Comparison of ENCODE assay signal across 26 cellular contexts in the genomic region with DNA sequence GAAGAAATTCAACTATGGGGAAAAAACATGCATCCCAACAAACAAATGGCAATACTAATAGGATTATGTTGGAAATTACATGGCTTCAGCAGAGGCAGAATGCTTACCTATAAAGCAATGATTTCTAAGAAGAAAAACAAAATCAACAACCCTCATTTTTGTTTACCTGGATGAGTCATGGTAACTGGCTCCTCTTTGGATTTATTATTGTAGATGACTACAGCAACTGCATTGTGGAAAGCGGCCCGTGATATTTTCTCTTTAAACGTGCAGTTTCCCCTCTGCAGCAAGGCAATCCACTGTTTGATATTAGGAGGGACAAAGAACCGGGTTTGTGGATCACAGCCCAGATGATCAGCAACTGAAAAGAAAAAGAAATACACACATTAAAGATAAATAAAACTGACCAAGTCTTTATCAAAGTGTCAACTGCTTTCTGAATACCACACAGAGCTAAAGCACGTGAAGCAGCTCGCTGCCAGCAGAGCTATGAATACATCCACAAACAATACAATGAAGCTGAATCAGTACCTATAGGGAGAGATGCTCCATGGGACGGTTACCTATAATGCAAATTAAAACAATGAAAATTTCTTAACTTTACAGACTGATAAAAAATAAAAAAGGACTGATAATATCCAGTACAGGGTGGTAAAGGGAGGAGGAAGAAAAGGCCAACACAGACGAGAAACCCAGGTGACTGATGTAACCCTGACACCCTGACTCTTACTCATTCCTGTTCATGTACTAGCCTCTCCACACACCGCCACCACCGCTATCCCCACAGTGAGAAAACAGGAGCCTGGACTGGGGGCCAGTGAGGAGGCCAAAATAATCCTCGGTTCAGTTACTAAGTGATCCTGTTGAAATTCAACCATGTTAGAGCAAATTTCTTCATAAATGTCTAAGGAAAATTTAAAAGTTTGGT. TPM values are rescaled to one million over a fixed set of nuclear protein-coding genes. Genes with fewer than 3 reads are reported as not detected.
DNase-seq lines count a peak whose midpoint lies in the region; ATAC-seq, FAIRE-seq and TF ChIP-seq lines count a peak whose summit lies in the region.
"Had no signal": no experiment of that assay in that cellular context is flagged by ENCODE, and none has a peak within 500 bp of the region (broad histone marks: within the 10 kb centered on the region; RNA-seq: fewer than 3 reads in every experiment).

No MANE protein-coding gene starts in this region.

- H3K4ac ChIP-seq in mesendoderm (ENCODE audit: low read depth, low read length) = no peak overlapping the region

- H2AK5ac ChIP-seq in mesendoderm (ENCODE audit: low read length) = no peak overlapping the region

- no peaks in the 10 kb centered on the region for H3K79me2 ChIP-seq in PC-3 (ENCODE audit: low read length)
- no peaks in the 10 kb centered on the region for H3K79me2 ChIP-seq in mesendoderm (ENCODE audit: control insufficient read depth, insufficient read depth, low read length)

- H4K5ac ChIP-seq in mesendoderm (ENCODE audit: low read length) = no peak overlapping the region

- POLR2A ChIA-PET in PC-3 (lab: Charles Lee; ENCODE audit: unreplicated experiment) = no interaction called here
- POLR2A ChIA-PET in naive thymus-derived CD4-positive, alpha-beta T cell (lab: Charles Lee) = no interaction called here

- peaks cover 0 to 7% (median 0%) of the 10 kb centered on the region in 7 donors for H3K4me1 Mint-ChIP-seq in naive thymus-derived CD4-positive, alpha-beta T cell
- peaks cover 15% of the 10 kb centered on the region for H3K4me1 Mint-ChIP-seq in chondrocyte (ENCODE audit: low read depth)
- H3K4me1 Mint-ChIP-seq: activated CD4-positive, alpha-beta T cell treated with anti-CD3 and anti-CD28 coated beads for 36 hours; activated naive CD4-positive, alpha-beta T cell treated with anti-CD3 and anti-CD28 coated beads, Interleukin-2, amount 50 U/mL, for 24 hours; activated T-helper 17 cell treated with anti-CD3 and anti-CD28 coated beads, Interleukin-2, amount 50 U/mL, for 72 hours had no signal

- no peak for FAIRE-seq in kidney (lab: Jason Lieb, UNC)
- FAIRE-seq: endometrium had no signal

- no peaks in the 10 kb centered on the region for H4K20me1 ChIP-seq in PC-3 (ENCODE audit: low read length)

- H2BK15ac ChIP-seq in mesendoderm (replicated peaks; ENCODE audit: low read depth) = no peak overlapping the region

- 0 out of 2 replicates have a peak overlapping the region, but pooled peaks have one; percentile 23 for H3K9ac ChIP-seq in PC-3 (ENCODE audit: low read length)
- H3K9ac ChIP-seq in mesendoderm (ENCODE audit: low read length) = no peak overlapping the region
- H3K9ac ChIP-seq in kidney (ENCODE audit: low read length in 2 of 2) = no peak overlapping the region

- H3K9me3 Mint-ChIP-seq in naive thymus-derived CD4-positive, alpha-beta T cell = peaks cover 4 to 23% (median 11%) of the 10 kb centered on the region in 11 donors
- peaks cover 14% of the 10 kb centered on the region for H3K9me3 Mint-ChIP-seq in chondrocyte (ENCODE audit: low read depth)
- H3K9me3 Mint-ChIP-seq: activated T-helper 17 cell treated with anti-CD3 and anti-CD28 coated beads, Interleukin-2, amount 50 U/mL, for 72 hours had no signal

- H3K9me2 ChIP-seq in PC-3 (replicated peaks; ENCODE audit: low read length) = no peaks in the 10 kb centered on the region

- intact Hi-C loops in PC-3 (cut with micrococcal nuclease) = no loop called here
- intact Hi-C loops in dorsolateral prefrontal cortex (cut with DNase I) = no loop called here
- intact Hi-C loops in naive thymus-derived CD4-positive, alpha-beta T cell (cut with micrococcal nuclease) = no loop called here
- intact Hi-C loops in kidney (cut with DNase I) = no loop called here

- H3K4me2 ChIP-seq in PC-3 (ENCODE audit: low read length) (peak overlapping the region; percentile 77), mesendoderm (ENCODE audit: low read length) (no peak overlapping the region)
- H3K4me2 ChIP-seq: smooth muscle cell had no signal

- H2AFZ ChIP-seq in PC-3 (ENCODE audit: low read length) = peak overlapping the region; percentile 29; the same call in 1 of the 2 replicates

- H3K4me3 Mint-ChIP-seq in naive thymus-derived CD4-positive, alpha-beta T cell = no peak overlapping the region
- no peak overlapping the region for H3K4me3 Mint-ChIP-seq in chondrocyte (ENCODE audit: unreplicated experiment)
- H3K4me3 Mint-ChIP-seq: activated CD4-positive, alpha-beta T cell treated with anti-CD3 and anti-CD28 coated beads for 36 hours; activated naive CD4-positive, alpha-beta T cell treated with anti-CD3 and anti-CD28 coated beads, Interleukin-2, amount 50 U/mL, for 24 hours; activated T-helper 17 cell treated with anti-CD3 and anti-CD28 coated beads, Interleukin-2, amount 50 U/mL, for 72 hours; CD4-positive, alpha-beta T cell; dendritic cell treated with granulocyte-macrophage colony-stimulating factor and Interleukin-4, amounts not matched to agents 40 ng/mL and 50 ng/mL, for 4 days had no signal

- DNase-seq in DMS53 treated with DMSO at 0.1 percent for 48 hours (lab: John Stamatoyannopoulos, UW; ENCODE audit: unreplicated experiment) = peak; percentile 38
- DNase-seq in PC-3 = peak; percentile 54
- DNase-seq in dorsolateral prefrontal cortex = no peak
- DNase-seq in mesendoderm = no peak
- DNase-seq in naive thymus-derived CD4-positive, alpha-beta T cell = no peak
- DNase-seq in kidney = no peak
- DNase-seq in chondrocyte (ENCODE audit: low spot score) = no peak
- DNase-seq: activated CD4-positive, alpha-beta T cell treated with anti-CD3 and anti-CD28 coated beads for 36 hours; CD4-positive, alpha-beta T cell; central memory CD4-positive, alpha-beta T cell; foreskin melanocyte; left cardiac atrium; NCI-H1436 treated with DMSO at 0.1 percent for 48 hours; NCI-H446 treated with DMSO at 0.1 percent for 48 hours; NCI-H82; RPMI8226; SJCRH30; stimulated activated naive CD4-positive, alpha-beta T cell; SW 1271; T-helper 9 cell had no signal

- H3K27me3 ChIP-seq in PC-3 (ENCODE audit: low read length) (no peaks in the 10 kb centered on the region), dorsolateral prefrontal cortex (no peaks in the 10 kb centered on the region), mesendoderm (ENCODE audit: insufficient read depth, low read length, poor library complexity) (no peaks in the 10 kb centered on the region)
- no peaks in the 10 kb centered on the region for H3K27me3 ChIP-seq in naive thymus-derived CD4-positive, alpha-beta T cell (ENCODE audit: control insufficient read depth in 2 of 2, insufficient read depth in 2 of 2, low read length in 2 of 2)
- H3K27me3 ChIP-seq: right atrium auricular region, SJCRH30 had no signal

- peak overlapping the region; percentile 34 for H3K56ac ChIP-seq in mesendoderm (ENCODE audit: low read length)

- H3K4me1 ChIP-seq in PC-3 (ENCODE audit: insufficient read depth, low read length) (peaks cover 18% of the 10 kb centered on the region), mesendoderm (ENCODE audit: control insufficient read depth, low read depth, low read length) (no peaks in the 10 kb centered on the region), kidney (ENCODE audit: control insufficient read depth in 1 of 2, insufficient read depth in 1 of 2, low read depth in 1 of 2, low read length in 2 of 2) (no peaks in the 10 kb centered on the region)
- H3K4me1 ChIP-seq in naive thymus-derived CD4-positive, alpha-beta T cell (ENCODE audit: control insufficient read depth in 2 of 2, insufficient read depth in 2 of 2, low read length in 2 of 2) = no peaks in the 10 kb centered on the region
- H3K4me1 ChIP-seq: right atrium auricular region, SJCRH30 had no signal

- H3K4me3 ChIP-seq in PC-3 (ENCODE audit: low read length) (peak overlapping the region; percentile 50), dorsolateral prefrontal cortex (peak overlapping the region in 1 of 59 donors; percentile 8), mesendoderm (ENCODE audit: low read length) (no peak overlapping the region), kidney (ENCODE audit: low read length in 2 of 2) (no peak overlapping the region)
- H3K4me3 ChIP-seq in naive thymus-derived CD4-positive, alpha-beta T cell (ENCODE audit: low read length) = no peak overlapping the region
- H3K4me3 ChIP-seq: right atrium auricular region, SJCRH30, smooth muscle cell had no signal

- peak overlapping the region; percentile 75 for H3K18ac ChIP-seq in mesendoderm (ENCODE audit: low read length)

- H3K27me3 Mint-ChIP-seq in naive thymus-derived CD4-positive, alpha-beta T cell = no peaks in the 10 kb centered on the region
- H3K27me3 Mint-ChIP-seq in chondrocyte (ENCODE audit: low read depth) = no peaks in the 10 kb centered on the region
- H3K27me3 Mint-ChIP-seq: activated CD4-positive, alpha-beta T cell treated with anti-CD3 and anti-CD28 coated beads for 36 hours; activated naive CD4-positive, alpha-beta T cell treated with anti-CD3 and anti-CD28 coated beads, Interleukin-2, amount 50 U/mL, for 24 hours; activated T-helper 17 cell treated with anti-CD3 and anti-CD28 coated beads, Interleukin-2, amount 50 U/mL, for 72 hours; CD4-positive, alpha-beta T cell; dendritic cell treated with granulocyte-macrophage colony-stimulating factor and Interleukin-4, amounts not matched to agents 40 ng/mL and 50 ng/mL, for 4 days had no signal

- TF ChIP-seq CTCF in PC-3 (conservative IDR thresholded peaks at IDR 0.05; ENCODE audit: low read depth, low read length) (no peak), dorsolateral prefrontal cortex (IDR thresholded peaks at IDR 0.05 in 54 of 56, conservative IDR thresholded peaks at IDR 0.05 in 2 of 56; ENCODE audit: low read depth in 1 of 56, partially characterized antibody in 56 of 56) (no peak), kidney (IDR thresholded peaks at IDR 0.05; ENCODE audit: borderline replicate concordance, extremely low read depth, insufficient read depth) (no peak), chondrocyte (IDR thresholded peaks at IDR 0.05) (no peak)

- BruUV-seq in PC-3 (replicated peaks; lab: Mats Ljungman, UMichigan) = no TSS peak

- H3K36me3 ChIP-seq in PC-3 (ENCODE audit: low read depth, low read length) (peaks cover 18% of the 10 kb centered on the region), mesendoderm (ENCODE audit: control insufficient read depth, insufficient read depth, low read length) (peaks cover 3% of the 10 kb centered on the region), kidney (ENCODE audit: control insufficient read depth in 1 of 2, insufficient read depth in 2 of 2, low read length in 2 of 2) (peaks cover 0 to 13% of the 10 kb centered on the region in 2 donors)
- peaks cover 0 to 10% (median 0%) of the 10 kb centered on the region in 3 experiments for H3K36me3 ChIP-seq in naive thymus-derived CD4-positive, alpha-beta T cell (ENCODE audit: control insufficient read depth in 2 of 3, insufficient read depth in 3 of 3, low read length in 3 of 3)

- peaks cover 6 to 71% (median 41%) of the 10 kb centered on the region in 5 donors for H3K36me3 Mint-ChIP-seq in naive thymus-derived CD4-positive, alpha-beta T cell
- H3K36me3 Mint-ChIP-seq in chondrocyte (ENCODE audit: low read depth) = peaks cover 21% of the 10 kb centered on the region

- H3K27ac Mint-ChIP-seq in naive thymus-derived CD4-positive, alpha-beta T cell = peak overlapping the region in 1 of 9 donors; percentile 77
- H3K27ac Mint-ChIP-seq in chondrocyte (ENCODE audit: unreplicated experiment) = no peak overlapping the region
- H3K27ac Mint-ChIP-seq: activated CD4-positive, alpha-beta T cell treated with anti-CD3 and anti-CD28 coated beads for 36 hours; activated naive CD4-positive, alpha-beta T cell treated with anti-CD3 and anti-CD28 coated beads, Interleukin-2, amount 50 U/mL, for 24 hours; activated T-helper 17 cell treated with anti-CD3 and anti-CD28 coated beads, Interleukin-2, amount 50 U/mL, for 72 hours; CD4-positive, alpha-beta T cell; dendritic cell treated with granulocyte-macrophage colony-stimulating factor and Interleukin-4, amounts not matched to agents 40 ng/mL and 50 ng/mL, for 4 days had no signal

- WGBS in mesendoderm (ENCODE audit: extremely low coverage, insufficient coverage, low lambda C conversion rate) = no CpG with 5 or more reads among the region's 11 CpGs

- CTCF ChIA-PET in PC-3 (lab: Charles Lee) = no interaction called here
- CTCF ChIA-PET in naive thymus-derived CD4-positive, alpha-beta T cell (lab: Charles Lee) = no interaction called here

- ATAC-seq in PC-3 = peak; percentile 81
- ATAC-seq in naive thymus-derived CD4-positive, alpha-beta T cell = no peak
- ATAC-seq: activated CD4-positive, alpha-beta T cell treated with anti-CD3 and anti-CD28 coated beads for 36 hours; activated T-helper 17 cell treated with anti-CD3 and anti-CD28 coated beads, Interleukin-2, amount 50 U/mL, for 72 hours; left cardiac atrium had no signal

- H3K9me3 ChIP-seq in PC-3 (ENCODE audit: low read length) (no peaks in the 10 kb centered on the region), kidney (ENCODE audit: control insufficient read depth in 1 of 2, low read length in 2 of 2) (peaks cover 0 to 6% of the 10 kb centered on the region in 2 donors)
- H3K9me3 ChIP-seq in naive thymus-derived CD4-positive, alpha-beta T cell (ENCODE audit: control insufficient read depth in 2 of 3, low read length in 3 of 3) = peaks cover 0 to 12% (median 0%) of the 10 kb centered on the region in 3 experiments

- no peaks in the 10 kb centered on the region for H3F3A ChIP-seq in PC-3 (ENCODE audit: low read length, unreplicated experiment)

- H3K27ac ChIP-seq in PC-3 (ENCODE audit: low read length) (peak overlapping the region; percentile 48), dorsolateral prefrontal cortex (peak overlapping the region in 30 of 59 donors; percentile 2 to 73 (median 28)), mesendoderm (ENCODE audit: low read depth, low read length) (no peak overlapping the region), kidney (ENCODE audit: low read depth in 2 of 2, low read length in 2 of 2) (no peak overlapping the region)
- no peak overlapping the region for H3K27ac ChIP-seq in naive thymus-derived CD4-positive, alpha-beta T cell (ENCODE audit: low read depth, low read length)
- H3K27ac ChIP-seq: right atrium auricular region, SJCRH30 had no signal

- H2BK120ac ChIP-seq in mesendoderm (ENCODE audit: low read depth, low read length) = no peak overlapping the region

- no peak overlapping the region for H4K8ac ChIP-seq in mesendoderm (ENCODE audit: low read depth, low read length)

- peaks cover 4% of the 10 kb centered on the region for H3K79me1 ChIP-seq in mesendoderm (ENCODE audit: low read length)

- no peak overlapping the region for H3K23ac ChIP-seq in mesendoderm (ENCODE audit: low read length)

- H2BK5ac ChIP-seq in mesendoderm (ENCODE audit: low read length) = no peak overlapping the region

RNA-seq across cellular contexts. Expression of a gene that starts 31.0 kb away (rescaled TPM):
- total RNA-seq in PC-3 (2014; rRNA removed) (31.2 and 35.4 TPM in 2 replicates), dorsolateral prefrontal cortex (100 to 1,000 TPM in 119 of 120 experiments, 10 to 100 TPM in 1; 95.0 to 273 (median 136) TPM), kidney (73.9 TPM), chondrocyte (43.4 to 49.6 TPM (median 44.9 TPM) in 3 replicates)
- polyA plus RNA-seq in mesendoderm (2013, experiment 1 of 2) = 41.0 TPM
- 42.5 TPM for polyA plus RNA-seq in mesendoderm (2013, experiment 2 of 2)
- total RNA-seq in naive thymus-derived CD4-positive, alpha-beta T cell = 10 to 100 TPM in 4 of 5 experiments, 1 to 10 TPM in 1; 3.6 to 76.3 (median 23.3) TPM
- 10 to 100 TPM; 14.8 to 18.1 TPM for polyA plus RNA-seq in naive thymus-derived CD4-positive, alpha-beta T cell
- 88.1 TPM for polyA plus RNA-seq in kidney (ENCODE audit: insufficient read depth, low read depth, low replicate concordance)

Comparison
In these comparisons a context has a peak if more than half of its experiments do, and no peak if none do; other contexts are left out.
1. DNase-seq: peak in DMS53 treated with DMSO at 0.1 percent for 48 hours (single experiment) and PC-3 (single experiment); none in dorsolateral prefrontal cortex (0 of 10), mesendoderm (single experiment), naive thymus-derived CD4-positive, alpha-beta T cell (0 of 9), kidney (single experiment) and chondrocyte (single experiment).
2. H3K27ac ChIP-seq: peak in PC-3 (single experiment) and dorsolateral prefrontal cortex (30 of 59); none in mesendoderm (single experiment), naive thymus-derived CD4-positive, alpha-beta T cell (single experiment) and kidney (0 of 2).